ENCODE assay signal across 11 cellular contexts in the genomic region with DNA sequence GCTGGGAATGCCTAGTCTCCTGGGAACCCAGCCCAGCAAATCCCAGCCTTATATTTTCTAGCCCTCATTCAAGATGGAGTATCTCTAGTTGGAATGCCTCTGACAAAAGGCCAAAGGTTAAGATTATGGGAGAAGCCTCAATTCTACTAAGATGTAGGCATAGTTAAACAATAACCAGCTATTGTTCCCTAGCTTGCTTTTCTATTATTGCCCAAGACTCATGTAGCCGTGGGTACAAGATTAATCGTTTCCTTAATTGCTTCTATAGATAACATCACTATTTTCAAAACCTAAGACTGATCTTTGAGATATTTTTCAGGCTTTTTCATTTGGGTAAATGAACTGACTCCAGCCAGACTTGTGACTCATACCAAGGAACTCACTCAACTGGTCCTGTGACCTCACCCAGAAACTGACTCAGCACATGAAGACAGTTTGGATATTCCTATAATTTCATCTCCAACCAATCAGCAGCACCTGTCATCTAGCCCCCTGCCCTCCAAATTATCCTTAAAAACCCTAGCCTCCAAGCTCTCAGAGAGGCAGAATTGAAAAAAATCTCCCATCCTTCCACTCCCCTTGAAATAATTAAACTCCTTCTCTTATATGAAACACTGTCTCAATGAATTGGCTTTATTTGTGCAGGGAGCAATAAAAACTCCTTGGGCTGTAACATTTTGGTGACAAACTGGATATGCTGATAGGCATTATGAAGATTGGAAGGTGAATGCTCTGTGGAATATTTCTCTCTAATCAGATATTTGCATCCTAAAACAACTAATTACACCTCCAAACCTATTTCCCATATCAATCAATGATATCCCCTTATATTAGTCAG.
DNase-seq lines count a peak whose midpoint lies in the region; ATAC-seq and TF ChIP-seq lines count a peak whose summit lies in the region.
"Had no signal": no experiment of that assay in that cellular context is flagged by ENCODE, and none has a peak within 500 bp of the region (broad histone marks: within the 10 kb centered on the region; RNA-seq: fewer than 3 reads in every experiment).

No MANE protein-coding gene starts in this region.

- H3K27me3 ChIP-seq in SK-N-SH (ENCODE audit: insufficient read depth), result no peaks in the 10 kb centered on the region
- H3K27me3 ChIP-seq in spleen (replicated peaks in 1 of 7), result no peaks in the 10 kb centered on the region

- peak; percentile 47 to 100 for TF ChIP-seq EP300 in SK-N-SH (IDR thresholded peaks at IDR 0.05; ENCODE audit: borderline replicate concordance in 1 of 2, low read depth in 1 of 2, low read length in 1 of 2)

- H3K9me3 ChIP-seq in SK-N-SH (no peaks in the 10 kb centered on the region), spleen (peaks cover 0 to 8% (median 0%) of the 10 kb centered on the region in 8 donors)
- H3K9me3 ChIP-seq: HAP-1 had no signal

- H3K4me1 ChIP-seq in SK-N-SH (ENCODE audit: control insufficient read depth in 1 of 2, insufficient read depth in 2 of 2, low read depth in 1 of 2, low read length in 1 of 2) (peaks cover 0 to 17% of the 10 kb centered on the region in 2 experiments; a peak in 2 of 4 replicates), spleen (no peaks in the 10 kb centered on the region)
- H3K4me1 ChIP-seq: HAP-1 had no signal

- peak overlapping the region; percentile 64 to 94; a peak in 3 of 4 replicates for H3K27ac ChIP-seq in SK-N-SH (ENCODE audit: low read depth in 2 of 2, low read length in 1 of 2)
- no peak overlapping the region for H3K27ac ChIP-seq in spleen

- no peaks in the 10 kb centered on the region for H3K36me3 ChIP-seq in SK-N-SH (replicated peaks in 1 of 2; ENCODE audit: control insufficient read depth in 1 of 2, insufficient read depth in 2 of 2, low read length in 1 of 2)
- H3K36me3 ChIP-seq in spleen, result no peaks in the 10 kb centered on the region
- H3K36me3 ChIP-seq: HAP-1 had no signal

- intact Hi-C loops in spleen (cut with DNase I; ENCODE audit: low total_unique reads), result no loop called here

- peak; percentile 64 for ATAC-seq in GM18861 (IDR thresholded peaks at IDR 0.05; ENCODE audit: unreplicated experiment)
- no peak for ATAC-seq in stimulated activated naive CD8-positive, alpha-beta T cell treated with anti-CD3 and anti-CD28 coated beads, Interleukin-15, amount 100 ng/mL, for 72 hours

- H3K79me2 ChIP-seq in SK-N-SH (ENCODE audit: insufficient read depth), result no peaks in the 10 kb centered on the region

- DNase-seq in SK-N-SH (no peak), fibroblast of pulmonary artery (ENCODE audit: low read depth) (peak; percentile 93), skeletal muscle cell (ENCODE audit: low read depth) (peak; percentile 85), spleen (no peak), pons (ENCODE audit: low spot score) (no peak), iPS-NIHi7 (ENCODE audit: extremely low spot score) (no peak)
- no peak for DNase-seq in stimulated activated naive CD8-positive, alpha-beta T cell treated with anti-CD3 and anti-CD28 coated beads, Interleukin-15, amount 100 ng/mL, for 72 hours
- DNase-seq: nucleus accumbens, SHP77 had no signal

- POLR2A ChIA-PET in SK-N-SH (lab: Yijun Ruan, JAX), result no interaction called here

- no peak overlapping the region for H3K27ac Mint-ChIP-seq in stimulated activated naive CD8-positive, alpha-beta T cell treated with anti-CD3 and anti-CD28 coated beads, Interleukin-15, amount 100 ng/mL, for 72 hours

- no peak overlapping the region for H3K4me3 Mint-ChIP-seq in stimulated activated naive CD8-positive, alpha-beta T cell treated with anti-CD3 and anti-CD28 coated beads, Interleukin-15, amount 100 ng/mL, for 72 hours

- no peak for TF ChIP-seq POLR2A in spleen (IDR thresholded peaks at IDR 0.05)

- H3K4me3 ChIP-seq in SK-N-SH (ENCODE audit: low read depth in 2 of 2, low read length in 1 of 2), result no peak overlapping the region
- H3K4me3 ChIP-seq in fibroblast of pulmonary artery (replicated peaks; ENCODE audit: low read depth, low read length), result no peak overlapping the region
- H3K4me3 ChIP-seq in skeletal muscle cell (ENCODE audit: low read depth, low read length), result no peak overlapping the region
- no peak overlapping the region for H3K4me3 ChIP-seq in spleen
- H3K4me3 ChIP-seq: HAP-1 had no signal

- H3K9me3 Mint-ChIP-seq in stimulated activated naive CD8-positive, alpha-beta T cell treated with anti-CD3 and anti-CD28 coated beads, Interleukin-15, amount 100 ng/mL, for 72 hours, result peaks cover 5 to 14% of the 10 kb centered on the region in 2 donors

- TF ChIP-seq CTCF in SK-N-SH (IDR thresholded peaks at IDR 0.05) (no peak), fibroblast of pulmonary artery (IDR thresholded peaks at IDR 0.05; ENCODE audit: low read length, missing control alignments) (no peak), spleen (IDR thresholded peaks at IDR 0.05 in 8 of 11, conservative IDR thresholded peaks at IDR 0.05 in 3 of 11) (no peak)

- 5% methylated on average over 2 of the region's 2 CpGs for WGBS in SK-N-SH (ENCODE audit: low lambda C conversion rate)
- 9 to 45% (median 13%) methylated on average over 2 of the region's 2 CpGs for WGBS in spleen, 5 donors

- CTCF ChIA-PET in SK-N-SH (lab: Yijun Ruan, JAX), result interaction anchor here (0.9 kb wide), 2 partner anchors 24 to 81 kb away, joined by 3 read pairs; no protein-coding TSS in a partner anchor

- peak overlapping the region; percentile 47; the same call in 1 of the 2 replicates for H2AFZ ChIP-seq in SK-N-SH (ENCODE audit: low read depth)

- H4K20me1 ChIP-seq in SK-N-SH (ENCODE audit: insufficient read depth), result no peaks in the 10 kb centered on the region

- no peak overlapping the region; the same call in 1 of the 2 replicates for H3K9ac ChIP-seq in SK-N-SH

- H3K4me1 Mint-ChIP-seq in stimulated activated naive CD8-positive, alpha-beta T cell treated with anti-CD3 and anti-CD28 coated beads, Interleukin-15, amount 100 ng/mL, for 72 hours, result no peaks in the 10 kb centered on the region

- TF ChIP-seq RAD21 in SK-N-SH (IDR thresholded peaks at IDR 0.05; ENCODE audit: low read length), result no peak

- H3F3A ChIP-seq in SK-N-SH (replicated peaks; ENCODE audit: insufficient read depth), result peaks cover 17% of the 10 kb centered on the region

- peak overlapping the region; percentile 17; the same call in 1 of the 2 replicates for H3K4me2 ChIP-seq in SK-N-SH

- H3K9me2 ChIP-seq in SK-N-SH, result no peaks in the 10 kb centered on the region

- H3K27me3 Mint-ChIP-seq in stimulated activated naive CD8-positive, alpha-beta T cell treated with anti-CD3 and anti-CD28 coated beads, Interleukin-15, amount 100 ng/mL, for 72 hours, result no peaks in the 10 kb centered on the region

TF ChIP-seq in SK-N-SH, 30 proteins besides CTCF, POLR2A, EP300 and RAD21 (continues in another document):
- TF ChIP-seq ELF1 (IDR thresholded peaks at IDR 0.05) (0 out of 2 replicates have a peak, but pooled peaks have one; percentile 49), USF2 (IDR thresholded peaks at IDR 0.05; ENCODE audit: borderline replicate concordance, low read depth, low read length) (no peak), RXRA (IDR thresholded peaks at IDR 0.05; ENCODE audit: borderline replicate concordance, low read depth) (peak; percentile 97), TAF1 (IDR thresholded peaks at IDR 0.05; ENCODE audit: borderline replicate concordance, low read depth, low read length) (no peak), NRF1 (IDR thresholded peaks at IDR 0.05; ENCODE audit: low read depth, low read length) (no peak), CHD2 (IDR thresholded peaks at IDR 0.05; ENCODE audit: low read length, partially characterized antibody) (no peak), MAX (IDR thresholded peaks at IDR 0.05; ENCODE audit: low read depth) (peak; percentile 74), TCF12 (IDR thresholded peaks at IDR 0.05) (peak; percentile 97)
- TF ChIP-seq, protein P1, sequence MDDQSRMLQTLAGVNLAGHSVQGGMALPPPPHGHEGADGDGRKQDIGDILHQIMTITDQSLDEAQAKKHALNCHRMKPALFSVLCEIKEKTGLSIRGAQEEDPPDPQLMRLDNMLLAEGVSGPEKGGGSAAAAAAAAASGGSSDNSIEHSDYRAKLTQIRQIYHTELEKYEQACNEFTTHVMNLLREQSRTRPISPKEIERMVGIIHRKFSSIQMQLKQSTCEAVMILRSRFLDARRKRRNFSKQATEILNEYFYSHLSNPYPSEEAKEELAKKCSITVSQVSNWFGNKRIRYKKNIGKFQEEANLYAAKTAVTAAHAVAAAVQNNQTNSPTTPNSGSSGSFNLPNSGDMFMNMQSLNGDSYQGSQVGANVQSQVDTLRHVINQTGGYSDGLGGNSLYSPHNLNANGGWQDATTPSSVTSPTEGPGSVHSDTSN (IDR thresholded peaks at IDR 0.05), result peak; percentile 96
- TF ChIP-seq, protein P2, sequence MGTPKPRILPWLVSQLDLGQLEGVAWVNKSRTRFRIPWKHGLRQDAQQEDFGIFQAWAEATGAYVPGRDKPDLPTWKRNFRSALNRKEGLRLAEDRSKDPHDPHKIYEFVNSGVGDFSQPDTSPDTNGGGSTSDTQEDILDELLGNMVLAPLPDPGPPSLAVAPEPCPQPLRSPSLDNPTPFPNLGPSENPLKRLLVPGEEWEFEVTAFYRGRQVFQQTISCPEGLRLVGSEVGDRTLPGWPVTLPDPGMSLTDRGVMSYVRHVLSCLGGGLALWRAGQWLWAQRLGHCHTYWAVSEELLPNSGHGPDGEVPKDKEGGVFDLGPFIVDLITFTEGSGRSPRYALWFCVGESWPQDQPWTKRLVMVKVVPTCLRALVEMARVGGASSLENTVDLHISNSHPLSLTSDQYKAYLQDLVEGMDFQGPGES (IDR thresholded peaks at IDR 0.05; ENCODE audit: low read depth, low read length), result no peak

Comparison
In these comparisons a context has a peak if more than half of its experiments do, and no peak if none do; other contexts are left out.
1. DNase-seq: peak in fibroblast of pulmonary artery (single experiment) and skeletal muscle cell (single experiment); none in SK-N-SH (single experiment), spleen (single experiment), pons (single experiment), iPS-NIHi7 (single experiment) and stimulated activated naive CD8-positive, alpha-beta T cell treated with anti-CD3 and anti-CD28 coated beads, Interleukin-15, amount 100 ng/mL, for 72 hours (0 of 2).
2. H3K27ac ChIP-seq: peak in SK-N-SH (2 of 2); none in spleen (0 of 8).